1 cellular context compared by ENCODE assay signal in the genomic region with DNA sequence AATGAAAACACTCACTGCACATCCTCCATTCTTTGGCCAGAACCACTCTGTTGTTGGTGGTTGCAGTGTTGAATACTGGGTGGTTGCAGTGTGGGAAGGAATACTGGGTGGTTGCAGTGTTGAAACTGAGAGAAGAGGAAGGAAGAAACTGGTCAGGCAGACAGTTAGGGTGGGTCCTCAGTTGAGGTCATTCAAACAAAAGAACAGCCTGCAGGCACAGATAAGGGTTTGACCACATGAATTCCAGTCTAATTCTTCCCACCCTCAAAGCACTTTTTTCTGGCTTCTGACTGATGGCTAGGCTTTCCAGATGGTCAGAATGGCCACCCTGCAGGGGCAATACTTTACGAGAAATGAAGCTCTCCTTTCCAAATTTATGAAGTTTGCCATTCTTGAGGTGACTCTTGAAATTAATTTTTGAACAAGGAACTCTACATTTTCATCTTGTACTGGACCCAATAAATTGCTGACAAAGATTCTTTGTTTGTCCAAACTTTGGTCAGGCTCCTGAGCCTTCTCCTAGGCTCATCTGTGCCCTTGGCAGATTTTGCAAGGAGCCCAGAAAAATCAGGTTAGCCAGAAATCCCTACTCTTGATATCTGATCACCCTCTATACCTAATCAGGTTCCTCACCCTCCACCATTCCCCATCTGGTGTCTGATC.
A peak's percentile ranks its signal among the peaks of the same experiment; 100 is the strongest.
TF ChIP-seq lines count a peak whose summit lies in the region.

No MANE protein-coding gene starts in this region.

TF ChIP-seq in K562, 482 proteins besides CTCF, POLR2A, EP300 and RAD21 (continued from another document and continues in another):
- TF ChIP-seq, protein P1, sequence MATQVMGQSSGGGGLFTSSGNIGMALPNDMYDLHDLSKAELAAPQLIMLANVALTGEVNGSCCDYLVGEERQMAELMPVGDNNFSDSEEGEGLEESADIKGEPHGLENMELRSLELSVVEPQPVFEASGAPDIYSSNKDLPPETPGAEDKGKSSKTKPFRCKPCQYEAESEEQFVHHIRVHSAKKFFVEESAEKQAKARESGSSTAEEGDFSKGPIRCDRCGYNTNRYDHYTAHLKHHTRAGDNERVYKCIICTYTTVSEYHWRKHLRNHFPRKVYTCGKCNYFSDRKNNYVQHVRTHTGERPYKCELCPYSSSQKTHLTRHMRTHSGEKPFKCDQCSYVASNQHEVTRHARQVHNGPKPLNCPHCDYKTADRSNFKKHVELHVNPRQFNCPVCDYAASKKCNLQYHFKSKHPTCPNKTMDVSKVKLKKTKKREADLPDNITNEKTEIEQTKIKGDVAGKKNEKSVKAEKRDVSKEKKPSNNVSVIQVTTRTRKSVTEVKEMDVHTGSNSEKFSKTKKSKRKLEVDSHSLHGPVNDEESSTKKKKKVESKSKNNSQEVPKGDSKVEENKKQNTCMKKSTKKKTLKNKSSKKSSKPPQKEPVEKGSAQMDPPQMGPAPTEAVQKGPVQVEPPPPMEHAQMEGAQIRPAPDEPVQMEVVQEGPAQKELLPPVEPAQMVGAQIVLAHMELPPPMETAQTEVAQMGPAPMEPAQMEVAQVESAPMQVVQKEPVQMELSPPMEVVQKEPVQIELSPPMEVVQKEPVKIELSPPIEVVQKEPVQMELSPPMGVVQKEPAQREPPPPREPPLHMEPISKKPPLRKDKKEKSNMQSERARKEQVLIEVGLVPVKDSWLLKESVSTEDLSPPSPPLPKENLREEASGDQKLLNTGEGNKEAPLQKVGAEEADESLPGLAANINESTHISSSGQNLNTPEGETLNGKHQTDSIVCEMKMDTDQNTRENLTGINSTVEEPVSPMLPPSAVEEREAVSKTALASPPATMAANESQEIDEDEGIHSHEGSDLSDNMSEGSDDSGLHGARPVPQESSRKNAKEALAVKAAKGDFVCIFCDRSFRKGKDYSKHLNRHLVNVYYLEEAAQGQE (CRISPR knock-in tag; IDR thresholded peaks at IDR 0.05; ENCODE audit: low read depth), result no peak
- TF ChIP-seq, protein P2, sequence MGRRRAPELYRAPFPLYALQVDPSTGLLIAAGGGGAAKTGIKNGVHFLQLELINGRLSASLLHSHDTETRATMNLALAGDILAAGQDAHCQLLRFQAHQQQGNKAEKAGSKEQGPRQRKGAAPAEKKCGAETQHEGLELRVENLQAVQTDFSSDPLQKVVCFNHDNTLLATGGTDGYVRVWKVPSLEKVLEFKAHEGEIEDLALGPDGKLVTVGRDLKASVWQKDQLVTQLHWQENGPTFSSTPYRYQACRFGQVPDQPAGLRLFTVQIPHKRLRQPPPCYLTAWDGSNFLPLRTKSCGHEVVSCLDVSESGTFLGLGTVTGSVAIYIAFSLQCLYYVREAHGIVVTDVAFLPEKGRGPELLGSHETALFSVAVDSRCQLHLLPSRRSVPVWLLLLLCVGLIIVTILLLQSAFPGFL (CRISPR knock-in tag; IDR thresholded peaks at IDR 0.05), result no peak
- TF ChIP-seq SRF (CRISPR knock-in tag; IDR thresholded peaks at IDR 0.05), result no peak
- no peak for TF ChIP-seq DNMT1 (IDR thresholded peaks at IDR 0.05)
- no peak for TF ChIP-seq SMARCC2 (IDR thresholded peaks at IDR 0.05; ENCODE audit: low read depth)
- TF ChIP-seq ADNP (tag; IDR thresholded peaks at IDR 0.05), result no peak
- TF ChIP-seq, protein P3, sequence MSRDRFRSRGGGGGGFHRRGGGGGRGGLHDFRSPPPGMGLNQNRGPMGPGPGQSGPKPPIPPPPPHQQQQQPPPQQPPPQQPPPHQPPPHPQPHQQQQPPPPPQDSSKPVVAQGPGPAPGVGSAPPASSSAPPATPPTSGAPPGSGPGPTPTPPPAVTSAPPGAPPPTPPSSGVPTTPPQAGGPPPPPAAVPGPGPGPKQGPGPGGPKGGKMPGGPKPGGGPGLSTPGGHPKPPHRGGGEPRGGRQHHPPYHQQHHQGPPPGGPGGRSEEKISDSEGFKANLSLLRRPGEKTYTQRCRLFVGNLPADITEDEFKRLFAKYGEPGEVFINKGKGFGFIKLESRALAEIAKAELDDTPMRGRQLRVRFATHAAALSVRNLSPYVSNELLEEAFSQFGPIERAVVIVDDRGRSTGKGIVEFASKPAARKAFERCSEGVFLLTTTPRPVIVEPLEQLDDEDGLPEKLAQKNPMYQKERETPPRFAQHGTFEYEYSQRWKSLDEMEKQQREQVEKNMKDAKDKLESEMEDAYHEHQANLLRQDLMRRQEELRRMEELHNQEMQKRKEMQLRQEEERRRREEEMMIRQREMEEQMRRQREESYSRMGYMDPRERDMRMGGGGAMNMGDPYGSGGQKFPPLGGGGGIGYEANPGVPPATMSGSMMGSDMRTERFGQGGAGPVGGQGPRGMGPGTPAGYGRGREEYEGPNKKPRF (IDR thresholded peaks at IDR 0.05; ENCODE audit: low read depth, low read length), result no peak
- TF ChIP-seq NFE2 (IDR thresholded peaks at IDR 0.05; ENCODE audit: low read depth), result no peak
- TF ChIP-seq, protein P4, sequence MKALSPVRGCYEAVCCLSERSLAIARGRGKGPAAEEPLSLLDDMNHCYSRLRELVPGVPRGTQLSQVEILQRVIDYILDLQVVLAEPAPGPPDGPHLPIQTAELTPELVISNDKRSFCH (CRISPR knock-in tag; IDR thresholded peaks at IDR 0.05), result no peak
- TF ChIP-seq, protein P4 (tag; IDR thresholded peaks at IDR 0.05), result no peak
- TF ChIP-seq, protein P5, sequence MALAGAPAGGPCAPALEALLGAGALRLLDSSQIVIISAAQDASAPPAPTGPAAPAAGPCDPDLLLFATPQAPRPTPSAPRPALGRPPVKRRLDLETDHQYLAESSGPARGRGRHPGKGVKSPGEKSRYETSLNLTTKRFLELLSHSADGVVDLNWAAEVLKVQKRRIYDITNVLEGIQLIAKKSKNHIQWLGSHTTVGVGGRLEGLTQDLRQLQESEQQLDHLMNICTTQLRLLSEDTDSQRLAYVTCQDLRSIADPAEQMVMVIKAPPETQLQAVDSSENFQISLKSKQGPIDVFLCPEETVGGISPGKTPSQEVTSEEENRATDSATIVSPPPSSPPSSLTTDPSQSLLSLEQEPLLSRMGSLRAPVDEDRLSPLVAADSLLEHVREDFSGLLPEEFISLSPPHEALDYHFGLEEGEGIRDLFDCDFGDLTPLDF (CRISPR knock-in tag; IDR thresholded peaks at IDR 0.05), result no peak
- TF ChIP-seq FOXP1 (CRISPR knock-in tag; IDR thresholded peaks at IDR 0.05), result no peak
- no peak for TF ChIP-seq CBX1 (IDR thresholded peaks at IDR 0.05; ENCODE audit: low read depth)
- no peak for TF ChIP-seq FOXA1 (IDR thresholded peaks at IDR 0.05; ENCODE audit: borderline replicate concordance)
- TF ChIP-seq ARID2 (IDR thresholded peaks at IDR 0.05), result no peak
- TF ChIP-seq RFX5 (IDR thresholded peaks at IDR 0.05; ENCODE audit: low read depth, low read length), result no peak
- peak; percentile 79; the same call in 1 of the 2 replicates for TF ChIP-seq ZEB2 (IDR thresholded peaks at IDR 0.05)
- TF ChIP-seq POLR3G (IDR thresholded peaks at IDR 0.05; ENCODE audit: extremely low read depth, insufficient read length, insufficient replicate concordance), result no peak
- no peak for TF ChIP-seq ZFP1 (CRISPR knock-in tag; IDR thresholded peaks at IDR 0.05)
- TF ChIP-seq, protein P6, sequence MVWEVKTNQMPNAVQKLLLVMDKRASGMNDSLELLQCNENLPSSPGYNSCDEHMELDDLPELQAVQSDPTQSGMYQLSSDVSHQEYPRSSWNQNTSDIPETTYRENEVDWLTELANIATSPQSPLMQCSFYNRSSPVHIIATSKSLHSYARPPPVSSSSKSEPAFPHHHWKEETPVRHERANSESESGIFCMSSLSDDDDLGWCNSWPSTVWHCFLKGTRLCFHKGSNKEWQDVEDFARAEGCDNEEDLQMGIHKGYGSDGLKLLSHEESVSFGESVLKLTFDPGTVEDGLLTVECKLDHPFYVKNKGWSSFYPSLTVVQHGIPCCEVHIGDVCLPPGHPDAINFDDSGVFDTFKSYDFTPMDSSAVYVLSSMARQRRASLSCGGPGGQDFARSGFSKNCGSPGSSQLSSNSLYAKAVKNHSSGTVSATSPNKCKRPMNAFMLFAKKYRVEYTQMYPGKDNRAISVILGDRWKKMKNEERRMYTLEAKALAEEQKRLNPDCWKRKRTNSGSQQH (CRISPR knock-in tag; IDR thresholded peaks at IDR 0.05), result no peak
- no peak; the same call in 1 of the 2 replicates for TF ChIP-seq CTBP1 (IDR thresholded peaks at IDR 0.05; ENCODE audit: borderline replicate concordance)
- peak; percentile 91 for TF ChIP-seq CBFA2T3 (IDR thresholded peaks at IDR 0.05)
- no peak for TF ChIP-seq SP1 (CRISPR knock-in tag; IDR thresholded peaks at IDR 0.05)
- no peak for TF ChIP-seq RFX1 (IDR thresholded peaks at IDR 0.05)
- TF ChIP-seq HMG20B (CRISPR knock-in tag; IDR thresholded peaks at IDR 0.05), result no peak
- no peak for TF ChIP-seq EWSR1 (IDR thresholded peaks at IDR 0.05; ENCODE audit: borderline replicate concordance, low read depth, partially characterized antibody)
- no peak for TF ChIP-seq U2AF1 (optimal IDR thresholded peaks at IDR 0.05; ENCODE audit: low read depth, low read length)
- TF ChIP-seq, protein P7, sequence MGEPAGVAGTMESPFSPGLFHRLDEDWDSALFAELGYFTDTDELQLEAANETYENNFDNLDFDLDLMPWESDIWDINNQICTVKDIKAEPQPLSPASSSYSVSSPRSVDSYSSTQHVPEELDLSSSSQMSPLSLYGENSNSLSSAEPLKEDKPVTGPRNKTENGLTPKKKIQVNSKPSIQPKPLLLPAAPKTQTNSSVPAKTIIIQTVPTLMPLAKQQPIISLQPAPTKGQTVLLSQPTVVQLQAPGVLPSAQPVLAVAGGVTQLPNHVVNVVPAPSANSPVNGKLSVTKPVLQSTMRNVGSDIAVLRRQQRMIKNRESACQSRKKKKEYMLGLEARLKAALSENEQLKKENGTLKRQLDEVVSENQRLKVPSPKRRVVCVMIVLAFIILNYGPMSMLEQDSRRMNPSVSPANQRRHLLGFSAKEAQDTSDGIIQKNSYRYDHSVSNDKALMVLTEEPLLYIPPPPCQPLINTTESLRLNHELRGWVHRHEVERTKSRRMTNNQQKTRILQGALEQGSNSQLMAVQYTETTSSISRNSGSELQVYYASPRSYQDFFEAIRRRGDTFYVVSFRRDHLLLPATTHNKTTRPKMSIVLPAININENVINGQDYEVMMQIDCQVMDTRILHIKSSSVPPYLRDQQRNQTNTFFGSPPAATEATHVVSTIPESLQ (CRISPR knock-in tag; IDR thresholded peaks at IDR 0.05), result no peak
- no peak for TF ChIP-seq MXD1 (CRISPR knock-in tag; IDR thresholded peaks at IDR 0.05; ENCODE audit: borderline replicate concordance, poor library complexity, severe bottlenecking)
- no peak for TF ChIP-seq PRMT5 (CRISPR knock-in tag; IDR thresholded peaks at IDR 0.05)
- no peak for TF ChIP-seq ZNF695 (CRISPR knock-in tag; IDR thresholded peaks at IDR 0.05)
- no peak for TF ChIP-seq RBM22 (IDR thresholded peaks at IDR 0.05; ENCODE audit: low read depth, low read length, poor library complexity, severe bottlenecking)
- no peak for TF ChIP-seq ZNF224 (CRISPR knock-in tag; IDR thresholded peaks at IDR 0.05)
- TF ChIP-seq, protein P8, sequence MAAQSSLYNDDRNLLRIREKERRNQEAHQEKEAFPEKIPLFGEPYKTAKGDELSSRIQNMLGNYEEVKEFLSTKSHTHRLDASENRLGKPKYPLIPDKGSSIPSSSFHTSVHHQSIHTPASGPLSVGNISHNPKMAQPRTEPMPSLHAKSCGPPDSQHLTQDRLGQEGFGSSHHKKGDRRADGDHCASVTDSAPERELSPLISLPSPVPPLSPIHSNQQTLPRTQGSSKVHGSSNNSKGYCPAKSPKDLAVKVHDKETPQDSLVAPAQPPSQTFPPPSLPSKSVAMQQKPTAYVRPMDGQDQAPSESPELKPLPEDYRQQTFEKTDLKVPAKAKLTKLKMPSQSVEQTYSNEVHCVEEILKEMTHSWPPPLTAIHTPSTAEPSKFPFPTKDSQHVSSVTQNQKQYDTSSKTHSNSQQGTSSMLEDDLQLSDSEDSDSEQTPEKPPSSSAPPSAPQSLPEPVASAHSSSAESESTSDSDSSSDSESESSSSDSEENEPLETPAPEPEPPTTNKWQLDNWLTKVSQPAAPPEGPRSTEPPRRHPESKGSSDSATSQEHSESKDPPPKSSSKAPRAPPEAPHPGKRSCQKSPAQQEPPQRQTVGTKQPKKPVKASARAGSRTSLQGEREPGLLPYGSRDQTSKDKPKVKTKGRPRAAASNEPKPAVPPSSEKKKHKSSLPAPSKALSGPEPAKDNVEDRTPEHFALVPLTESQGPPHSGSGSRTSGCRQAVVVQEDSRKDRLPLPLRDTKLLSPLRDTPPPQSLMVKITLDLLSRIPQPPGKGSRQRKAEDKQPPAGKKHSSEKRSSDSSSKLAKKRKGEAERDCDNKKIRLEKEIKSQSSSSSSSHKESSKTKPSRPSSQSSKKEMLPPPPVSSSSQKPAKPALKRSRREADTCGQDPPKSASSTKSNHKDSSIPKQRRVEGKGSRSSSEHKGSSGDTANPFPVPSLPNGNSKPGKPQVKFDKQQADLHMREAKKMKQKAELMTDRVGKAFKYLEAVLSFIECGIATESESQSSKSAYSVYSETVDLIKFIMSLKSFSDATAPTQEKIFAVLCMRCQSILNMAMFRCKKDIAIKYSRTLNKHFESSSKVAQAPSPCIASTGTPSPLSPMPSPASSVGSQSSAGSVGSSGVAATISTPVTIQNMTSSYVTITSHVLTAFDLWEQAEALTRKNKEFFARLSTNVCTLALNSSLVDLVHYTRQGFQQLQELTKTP (IDR thresholded peaks at IDR 0.05; ENCODE audit: low read depth in 1 of 2, partially characterized antibody in 2 of 2), result no peak
- TF ChIP-seq, protein P9, sequence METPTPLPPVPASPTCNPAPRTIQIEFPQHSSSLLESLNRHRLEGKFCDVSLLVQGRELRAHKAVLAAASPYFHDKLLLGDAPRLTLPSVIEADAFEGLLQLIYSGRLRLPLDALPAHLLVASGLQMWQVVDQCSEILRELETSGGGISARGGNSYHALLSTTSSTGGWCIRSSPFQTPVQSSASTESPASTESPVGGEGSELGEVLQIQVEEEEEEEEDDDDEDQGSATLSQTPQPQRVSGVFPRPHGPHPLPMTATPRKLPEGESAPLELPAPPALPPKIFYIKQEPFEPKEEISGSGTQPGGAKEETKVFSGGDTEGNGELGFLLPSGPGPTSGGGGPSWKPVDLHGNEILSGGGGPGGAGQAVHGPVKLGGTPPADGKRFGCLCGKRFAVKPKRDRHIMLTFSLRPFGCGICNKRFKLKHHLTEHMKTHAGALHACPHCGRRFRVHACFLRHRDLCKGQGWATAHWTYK (CRISPR knock-in tag; IDR thresholded peaks at IDR 0.05), result no peak
- no peak for TF ChIP-seq POLR2H (tag; IDR thresholded peaks at IDR 0.05; ENCODE audit: low read depth)
- TF ChIP-seq RUNX1 (IDR thresholded peaks at IDR 0.05; ENCODE audit: low read depth), result no peak
- TF ChIP-seq ZNF551 (CRISPR knock-in tag; IDR thresholded peaks at IDR 0.05), result no peak
- TF ChIP-seq, protein P10, sequence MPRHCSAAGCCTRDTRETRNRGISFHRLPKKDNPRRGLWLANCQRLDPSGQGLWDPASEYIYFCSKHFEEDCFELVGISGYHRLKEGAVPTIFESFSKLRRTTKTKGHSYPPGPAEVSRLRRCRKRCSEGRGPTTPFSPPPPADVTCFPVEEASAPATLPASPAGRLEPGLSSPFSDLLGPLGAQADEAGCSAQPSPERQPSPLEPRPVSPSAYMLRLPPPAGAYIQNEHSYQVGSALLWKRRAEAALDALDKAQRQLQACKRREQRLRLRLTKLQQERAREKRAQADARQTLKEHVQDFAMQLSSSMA (CRISPR knock-in tag; IDR thresholded peaks at IDR 0.05), result no peak
- TF ChIP-seq ZNF764 (CRISPR knock-in tag; IDR thresholded peaks at IDR 0.05; ENCODE audit: low read depth), result no peak
- TF ChIP-seq MYC (IDR thresholded peaks at IDR 0.05; ENCODE audit: low read depth, low read length), result no peak
- no peak for TF ChIP-seq MYC (CRISPR knock-in tag; IDR thresholded peaks at IDR 0.05; ENCODE audit: borderline replicate concordance, low read depth)
- no peak for TF ChIP-seq RBM17 (IDR thresholded peaks at IDR 0.05; ENCODE audit: borderline replicate concordance, low read depth, low read length)
